16 cellular contexts compared by ENCODE assay signal in genomic region chr1:10918531-10918930, GRCh38.
DNase-seq lines count a peak whose midpoint lies in the region; ATAC-seq lines count a peak whose summit lies in the region.
"Had no signal": no experiment of that assay in that cellular context is flagged by ENCODE, and none has a peak within 500 bp of the region (broad histone marks: within the 10 kb centered on the region; RNA-seq: fewer than 3 reads in every experiment).

No MANE protein-coding gene starts in this region.

- peaks cover 13 to 18% (median 16%) of the 10 kb centered on the region in 3 donors for H3K4me1 Mint-ChIP-seq in naive B cell
- H3K4me1 Mint-ChIP-seq: endodermal cell had no signal

- peak overlapping the region in 1 of 6 donors; percentile 76 for H3K27ac Mint-ChIP-seq in naive B cell
- H3K27ac Mint-ChIP-seq: endodermal cell, progenitor cell of endocrine pancreas had no signal

- no peaks in the 10 kb centered on the region for H3K36me3 Mint-ChIP-seq in naive B cell

- peaks cover 0 to 3% (median 0%) of the 10 kb centered on the region in 7 donors for H3K9me3 Mint-ChIP-seq in naive B cell
- H3K9me3 Mint-ChIP-seq: endodermal cell had no signal

- ATAC-seq in naive B cell (ENCODE audit: low read depth in 2 of 2), result peak; percentile 14 to 22
- ATAC-seq: gastroesophageal sphincter had no signal

- H3K27me3 Mint-ChIP-seq in naive B cell, result peaks cover 0 to 17% (median 11%) of the 10 kb centered on the region in 3 donors

- peak; percentile 83 for DNase-seq in AG20443 (ENCODE audit: low spot score)
- peak; percentile 19 for DNase-seq in HT1080 (ENCODE audit: low read depth)
- DNase-seq in astrocyte of the hippocampus (ENCODE audit: low read depth, low spot score), result peak; percentile 91
- no peak for DNase-seq in naive B cell
- DNase-seq in cortex of kidney (lab: John Stamatoyannopoulos, UW), result no peak
- no peak for DNase-seq in T-helper 9 cell
- DNase-seq in activated CD8-positive, alpha-beta memory T cell treated with anti-CD3 and anti-CD28 coated beads, Interleukin-2, amount 50 U/mL, for 4 hours, result no peak
- DNase-seq in effector CD4-positive, alpha-beta T cell, result no peak
- DNase-seq: C1 segment of cervical spinal cord, endodermal cell, islet precursor cell, midbrain, NCI-H226, OCI-M1 had no signal

- peak overlapping the region in 2 of 8 donors; percentile 3 to 25 for H3K4me3 Mint-ChIP-seq in naive B cell
- H3K4me3 Mint-ChIP-seq: endodermal cell had no signal

Comparison
In these comparisons a context has a peak if more than half of its experiments do, and no peak if none do; other contexts are left out.
1. DNase-seq: peak in AG20443 (single experiment), HT1080 (single experiment) and astrocyte of the hippocampus (single experiment); none in naive B cell (single experiment), cortex of kidney (single experiment), T-helper 9 cell (single experiment), activated CD8-positive, alpha-beta memory T cell treated with anti-CD3 and anti-CD28 coated beads, Interleukin-2, amount 50 U/mL, for 4 hours (single experiment) and effector CD4-positive, alpha-beta T cell (single experiment).